Comparison of ENCODE assay signal across 1 cellular context in genomic region chr9:130837644-130838043, GRCh38.
TF ChIP-seq lines count a peak whose summit lies in the region.

No MANE protein-coding gene starts in this region.

TF ChIP-seq in GM23338, 12 proteins besides CTCF, POLR2A, EP300 and RAD21 (continued from another document):
- no peak for TF ChIP-seq ZNF462 (CRISPR knock-in tag; IDR thresholded peaks at IDR 0.05)
- no peak for TF ChIP-seq ZNF331 (CRISPR knock-in tag; IDR thresholded peaks at IDR 0.05; ENCODE audit: low read depth)
- TF ChIP-seq CREB1 (CRISPR knock-in tag; IDR thresholded peaks at IDR 0.05; ENCODE audit: low read depth): no peak
- TF ChIP-seq ZNF114 (CRISPR knock-in tag; IDR thresholded peaks at IDR 0.05): no peak
- TF ChIP-seq ETS1 (IDR thresholded peaks at IDR 0.05): no peak
- TF ChIP-seq JUNB (IDR thresholded peaks at IDR 0.05; ENCODE audit: unreplicated experiment): no peak
- no peak for TF ChIP-seq STAT1 (IDR thresholded peaks at IDR 0.05; ENCODE audit: unreplicated experiment)
TF ChIP-seq in GM23338: peak in this region for 0.
